ENCODE assay signal across 9 cellular contexts in the genomic region with DNA sequence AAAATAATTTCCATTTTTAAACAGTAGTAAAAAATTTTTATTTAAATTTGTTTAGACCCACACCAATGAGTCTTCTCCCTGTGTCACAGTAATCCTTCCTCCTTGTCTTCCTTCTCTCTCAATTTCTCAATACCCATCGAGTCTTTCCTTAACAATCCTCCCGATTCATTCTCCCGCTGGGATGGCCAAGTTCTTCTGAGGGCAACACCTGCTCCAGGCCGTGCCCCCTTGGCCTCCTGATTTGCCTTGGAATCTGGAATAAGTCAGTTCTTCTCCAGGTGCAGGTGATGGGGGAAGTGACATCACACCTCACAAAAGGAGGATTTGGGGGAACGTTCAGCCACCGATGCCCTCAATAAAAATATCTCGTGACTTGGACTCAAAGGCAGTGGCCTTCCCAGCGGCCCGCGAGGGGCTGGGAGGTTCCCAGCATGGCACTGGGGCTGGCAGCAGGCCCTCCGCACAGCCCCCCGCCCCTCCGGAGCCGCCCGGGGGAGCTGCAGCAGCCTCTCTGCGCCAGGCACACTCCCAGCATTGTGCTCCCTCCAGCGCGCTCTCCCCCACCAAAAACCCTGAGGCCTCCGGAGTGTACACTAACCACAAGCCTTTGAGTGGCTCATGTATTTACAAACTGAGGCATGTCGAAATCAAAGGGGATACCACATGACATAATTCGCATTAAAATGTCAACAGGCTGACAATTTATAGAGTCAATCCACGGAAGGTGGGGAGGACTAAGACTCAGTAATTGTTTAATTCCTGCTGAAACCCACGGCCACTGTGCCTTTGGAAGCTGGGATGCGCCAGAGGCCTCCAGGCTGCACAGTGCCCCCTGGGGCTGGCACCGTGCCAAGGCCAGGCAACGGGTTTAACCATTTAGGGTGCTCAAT.
DNase-seq lines count a peak whose midpoint lies in the region; ATAC-seq and FAIRE-seq lines count a peak whose summit lies in the region.
"Had no signal": no experiment of that assay in that cellular context is flagged by ENCODE, and none has a peak within 500 bp of the region (broad histone marks: within the 10 kb centered on the region; RNA-seq: fewer than 3 reads in every experiment).

No MANE protein-coding gene starts in this region.

- peaks cover 19% of the 10 kb centered on the region for H3K4me1 Mint-ChIP-seq in activated naive CD8-positive, alpha-beta T cell treated with anti-CD3 and anti-CD28 coated beads, Interleukin-2, amount 10 ng/mL, durations not matched to agents 7 days and 5 days
- H3K4me1 Mint-ChIP-seq in activated naive CD8-positive, alpha-beta T cell treated with anti-CD3 and anti-CD28 coated beads for 36 hours, result peaks cover 3% of the 10 kb centered on the region

- H3K4me3 Mint-ChIP-seq in activated naive CD8-positive, alpha-beta T cell treated with anti-CD3 and anti-CD28 coated beads, Interleukin-2, amount 10 ng/mL, durations not matched to agents 7 days and 5 days, result no peak overlapping the region
- H3K4me3 Mint-ChIP-seq in activated naive CD8-positive, alpha-beta T cell treated with anti-CD3 and anti-CD28 coated beads for 36 hours, result no peak overlapping the region
- H3K4me3 Mint-ChIP-seq: activated CD8-positive, alpha-beta T cell treated with anti-CD3 and anti-CD28 coated beads for 36 hours had no signal

- no peak for DNase-seq in activated naive CD8-positive, alpha-beta T cell treated with anti-CD3 and anti-CD28 coated beads, Interleukin-2, amount 10 ng/mL, durations not matched to agents 7 days and 5 days
- DNase-seq in activated naive CD8-positive, alpha-beta T cell treated with anti-CD3 and anti-CD28 coated beads for 36 hours, result no peak
- DNase-seq in NOMO-1 (lab: John Stamatoyannopoulos, UW; ENCODE audit: unreplicated experiment in 2 of 2) (peak; percentile 93 to 94), fibroblast of gingiva (ENCODE audit: low read depth) (peak; percentile 80), urothelium cell line (ENCODE audit: low spot score) (peak; percentile 78), amniotic stem cell (lab: John Stamatoyannopoulos, UW) (no peak), NCI-H1105 (lab: John Stamatoyannopoulos, UW) (no peak)
- DNase-seq: activated CD8-positive, alpha-beta T cell treated with anti-CD3 and anti-CD28 coated beads for 36 hours had no signal

- peaks cover 4% of the 10 kb centered on the region for H3K9me3 Mint-ChIP-seq in activated naive CD8-positive, alpha-beta T cell treated with anti-CD3 and anti-CD28 coated beads, Interleukin-2, amount 10 ng/mL, durations not matched to agents 7 days and 5 days
- no peaks in the 10 kb centered on the region for H3K9me3 Mint-ChIP-seq in activated naive CD8-positive, alpha-beta T cell treated with anti-CD3 and anti-CD28 coated beads for 36 hours
- H3K9me3 Mint-ChIP-seq: activated CD8-positive, alpha-beta T cell treated with anti-CD3 and anti-CD28 coated beads for 36 hours had no signal

- POLR2A ChIA-PET in activated naive CD8-positive, alpha-beta T cell treated with anti-CD3 and anti-CD28 coated beads, Interleukin-2, amount 10 ng/mL, durations not matched to agents 7 days and 5 days (lab: Charles Lee), result no interaction called here

- H3K36me3 Mint-ChIP-seq in activated naive CD8-positive, alpha-beta T cell treated with anti-CD3 and anti-CD28 coated beads, Interleukin-2, amount 10 ng/mL, durations not matched to agents 7 days and 5 days, result peaks cover 8% of the 10 kb centered on the region
- no peaks in the 10 kb centered on the region for H3K36me3 Mint-ChIP-seq in activated naive CD8-positive, alpha-beta T cell treated with anti-CD3 and anti-CD28 coated beads for 36 hours

- FAIRE-seq in urothelium cell line (lab: Jason Lieb, UNC), result no peak

- H3K27me3 Mint-ChIP-seq in activated naive CD8-positive, alpha-beta T cell treated with anti-CD3 and anti-CD28 coated beads, Interleukin-2, amount 10 ng/mL, durations not matched to agents 7 days and 5 days, result peaks cover 2% of the 10 kb centered on the region
- H3K27me3 Mint-ChIP-seq in activated naive CD8-positive, alpha-beta T cell treated with anti-CD3 and anti-CD28 coated beads for 36 hours, result peaks cover 3% of the 10 kb centered on the region
- H3K27me3 Mint-ChIP-seq: activated CD8-positive, alpha-beta T cell treated with anti-CD3 and anti-CD28 coated beads for 36 hours had no signal

- H3K27ac Mint-ChIP-seq in activated naive CD8-positive, alpha-beta T cell treated with anti-CD3 and anti-CD28 coated beads, Interleukin-2, amount 10 ng/mL, durations not matched to agents 7 days and 5 days, result no peak overlapping the region
- H3K27ac Mint-ChIP-seq in activated naive CD8-positive, alpha-beta T cell treated with anti-CD3 and anti-CD28 coated beads for 36 hours, result no peak overlapping the region
- H3K27ac Mint-ChIP-seq: activated CD8-positive, alpha-beta T cell treated with anti-CD3 and anti-CD28 coated beads for 36 hours had no signal

- ATAC-seq in activated naive CD8-positive, alpha-beta T cell treated with anti-CD3 and anti-CD28 coated beads, Interleukin-2, amount 10 ng/mL, durations not matched to agents 7 days and 5 days (ENCODE audit: low read depth), result peak; percentile 24
- no peak for ATAC-seq in HG03097 (IDR thresholded peaks at IDR 0.05; ENCODE audit: low FRiP score, unreplicated experiment)
- ATAC-seq: activated CD8-positive, alpha-beta T cell treated with anti-CD3 and anti-CD28 coated beads for 36 hours had no signal

Comparison
In these comparisons a context has a peak if more than half of its experiments do, and no peak if none do; other contexts are left out.
1. DNase-seq: peak in NOMO-1 (2 of 2), fibroblast of gingiva (single experiment) and urothelium cell line (single experiment); none in activated naive CD8-positive, alpha-beta T cell treated with anti-CD3 and anti-CD28 coated beads, Interleukin-2, amount 10 ng/mL, durations not matched to agents 7 days and 5 days (single experiment), activated naive CD8-positive, alpha-beta T cell treated with anti-CD3 and anti-CD28 coated beads for 36 hours (single experiment), amniotic stem cell (single experiment) and NCI-H1105 (single experiment).